ENCODE assay signal across 25 cellular contexts in genomic region chr11:66725114-66725513, GRCh38.
"Had no signal": no experiment of that assay in that cellular context is flagged by ENCODE, and none has a peak within 500 bp of the region (broad histone marks: within the 10 kb centered on the region; RNA-seq: fewer than 3 reads in every experiment).

No MANE protein-coding gene starts in this region.

- H3K36me3 Mint-ChIP-seq: mesothelial cell of epicardium, WTC11 had no signal

- H3K9me3 ChIP-seq: esophagus muscularis mucosa, heart left ventricle, lower lobe of right lung, tibial artery had no signal

- H3K27me3 ChIP-seq: dorsolateral prefrontal cortex had no signal

- H3K9me3 Mint-ChIP-seq: activated naive CD4-positive, alpha-beta T cell treated with anti-CD3 and anti-CD28 coated beads, Interleukin-2, amount 50 U/mL, for 72 hours; activated T-cell treated with anti-CD3 and anti-CD28 coated beads, Interleukin-2, amount 50 U/mL, for 24 hours; activated T-helper 17 cell treated with anti-CD3 and anti-CD28 coated beads, Interleukin-2, amount 50 U/mL, for 72 hours; mesothelial cell of epicardium; naive thymus-derived CD8-positive, alpha-beta T cell; stimulated activated effector memory CD8-positive, alpha-beta T cell treated with anti-CD3 and anti-CD28 coated beads, Interleukin-12 subunit alpha, Interleukin-12 subunit beta, amount 100 ng/mL, for 72 hours; stimulated activated naive CD8-positive, alpha-beta T cell treated with anti-CD3 and anti-CD28 coated beads, Interleukin-15, amount 100 ng/mL, for 72 hours; WTC11 had no signal

- H3K27ac ChIP-seq: brain microvascular endothelial cell, esophagus muscularis mucosa, heart left ventricle, lower lobe of right lung, parathyroid adenoma, skin epidermis, tibial artery had no signal

- H3K27ac Mint-ChIP-seq: activated CD4-positive, alpha-beta T cell treated with anti-CD3 and anti-CD28 coated beads for 36 hours; activated naive CD4-positive, alpha-beta T cell treated with anti-CD3 and anti-CD28 coated beads, Interleukin-2, amount 50 U/mL, for 72 hours; activated T-cell treated with anti-CD3 and anti-CD28 coated beads, Interleukin-2, amount 50 U/mL, for 24 hours; activated T-helper 17 cell treated with anti-CD3 and anti-CD28 coated beads, Interleukin-2, amount 50 U/mL, for 72 hours; mesothelial cell of epicardium; stimulated activated effector memory CD8-positive, alpha-beta T cell treated with anti-CD3 and anti-CD28 coated beads, Interleukin-12 subunit alpha, Interleukin-12 subunit beta, amount 100 ng/mL, for 72 hours; stimulated activated naive CD8-positive, alpha-beta T cell treated with anti-CD3 and anti-CD28 coated beads, Interleukin-15, amount 100 ng/mL, for 72 hours; WTC11 had no signal

- H3K36me3 ChIP-seq: brain microvascular endothelial cell, esophagus muscularis mucosa, heart left ventricle, lower lobe of right lung, tibial artery had no signal

- H3K4me3 ChIP-seq: esophagus muscularis mucosa, heart left ventricle, lower lobe of right lung, skin epidermis, tibial artery had no signal

- H3K9ac ChIP-seq: parathyroid adenoma had no signal

- ATAC-seq: activated CD4-positive, alpha-beta T cell treated with anti-CD3 and anti-CD28 coated beads for 36 hours; activated naive CD4-positive, alpha-beta T cell treated with anti-CD3 and anti-CD28 coated beads, Interleukin-2, amount 50 U/mL, for 72 hours; activated T-helper 17 cell treated with anti-CD3 and anti-CD28 coated beads, Interleukin-2, amount 50 U/mL, for 72 hours; heart left ventricle; lower lobe of right lung; naive thymus-derived CD8-positive, alpha-beta T cell; right cardiac atrium; stimulated activated effector memory CD8-positive, alpha-beta T cell treated with anti-CD3 and anti-CD28 coated beads, Interleukin-12 subunit alpha, Interleukin-12 subunit beta, amount 100 ng/mL, for 72 hours; stimulated activated naive CD8-positive, alpha-beta T cell treated with anti-CD3 and anti-CD28 coated beads, Interleukin-15, amount 100 ng/mL, for 72 hours; WTC11 had no signal

- H3K4me3 Mint-ChIP-seq: activated CD4-positive, alpha-beta T cell treated with anti-CD3 and anti-CD28 coated beads for 36 hours; activated T-cell treated with anti-CD3 and anti-CD28 coated beads, Interleukin-2, amount 50 U/mL, for 24 hours; activated T-helper 17 cell treated with anti-CD3 and anti-CD28 coated beads, Interleukin-2, amount 50 U/mL, for 72 hours; naive thymus-derived CD8-positive, alpha-beta T cell; stimulated activated effector memory CD8-positive, alpha-beta T cell treated with anti-CD3 and anti-CD28 coated beads, Interleukin-12 subunit alpha, Interleukin-12 subunit beta, amount 100 ng/mL, for 72 hours; stimulated activated naive CD8-positive, alpha-beta T cell treated with anti-CD3 and anti-CD28 coated beads, Interleukin-15, amount 100 ng/mL, for 72 hours had no signal

- DNase-seq: activated CD4-positive, alpha-beta T cell treated with anti-CD3 and anti-CD28 coated beads for 36 hours; activated CD4-positive, alpha-beta T cell treated with anti-CD3 and anti-CD28 coated beads, Interleukin-2, amount 50 U/mL, for 4 hours; activated CD8-positive, alpha-beta memory T cell treated with anti-CD3 and anti-CD28 coated beads for 24 hours; activated CD8-positive, alpha-beta memory T cell treated with anti-CD3 and anti-CD28 coated beads, Interleukin-2, amount 50 U/mL, for 4 hours; activated T-cell treated with anti-CD3 and anti-CD28 coated beads, Interleukin-2, amount 50 U/mL, for 24 hours; aorta; brain microvascular endothelial cell; heart left ventricle; lower lobe of right lung; naive thymus-derived CD8-positive, alpha-beta T cell; nucleus accumbens; right cardiac atrium; stimulated activated CD4-positive, alpha-beta T cell treated with anti-CD3 and anti-CD28 coated beads, Interleukin-2, amount 100 ng/mL, for 24 hours; stimulated activated naive CD8-positive, alpha-beta T cell treated with anti-CD3 and anti-CD28 coated beads, Interleukin-15, amount 100 ng/mL, for 72 hours; T1000 had no signal
